ENCODE assay signal across 16 cellular contexts in genomic region chr15:91499774-91500383, GRCh38.
DNase-seq lines count a peak whose midpoint lies in the region; ATAC-seq, FAIRE-seq and TF ChIP-seq lines count a peak whose summit lies in the region.
"Had no signal": no experiment of that assay in that cellular context is flagged by ENCODE, and none has a peak within 500 bp of the region (broad histone marks: within the 10 kb centered on the region; RNA-seq: fewer than 3 reads in every experiment).

No MANE protein-coding gene starts in this region.

- no peaks in the 10 kb centered on the region for H3K9me3 ChIP-seq in KOPT-K1 (ENCODE audit: insufficient read depth, low read length, poor library complexity, severe bottlenecking)
- H3K9me3 ChIP-seq in endodermal cell (ENCODE audit: control insufficient read depth, low read length): no peaks in the 10 kb centered on the region
- H3K9me3 ChIP-seq in trophoblast cell (ENCODE audit: insufficient read depth, low read depth, low read length): no peaks in the 10 kb centered on the region
- no peaks in the 10 kb centered on the region for H3K9me3 ChIP-seq in small intestine (ENCODE audit: control insufficient read depth, low read depth)

- peak overlapping the region; percentile 43 for H4K12ac ChIP-seq in trophoblast cell (ENCODE audit: low read depth, low read length)

- H3K27ac ChIP-seq in GM23338 (ENCODE audit: low read depth): peak overlapping the region; percentile 78
- H3K27ac ChIP-seq in KOPT-K1 (ENCODE audit: low read depth, low read length, poor library complexity, severe bottlenecking): peak overlapping the region; percentile 19
- no peak overlapping the region for H3K27ac ChIP-seq in endodermal cell (ENCODE audit: low read depth, low read length)
- no peak overlapping the region for H3K27ac ChIP-seq in trophoblast cell (ENCODE audit: low read depth, low read length)
- H3K27ac ChIP-seq in small intestine (ENCODE audit: low read depth in 1 of 2, low read length in 1 of 2): no peak overlapping the region
- H3K27ac ChIP-seq: HL-60 had no signal

- H3K4me3 ChIP-seq in GM23338 (0 out of 2 replicates have a peak overlapping the region, but pooled peaks have one; percentile 17), endodermal cell (ENCODE audit: low read length) (no peak overlapping the region), trophoblast cell (ENCODE audit: low read depth, low read length) (no peak overlapping the region), small intestine (ENCODE audit: low read depth in 1 of 2, low read length in 2 of 2) (no peak overlapping the region)
- H3K4me3 ChIP-seq: GM12878 had no signal

- H3K9ac ChIP-seq in endodermal cell (ENCODE audit: extremely low read depth, low read length, poor library complexity, severe bottlenecking) (no peak overlapping the region), trophoblast cell (ENCODE audit: low read length) (no peak overlapping the region)

- peaks cover 2% of the 10 kb centered on the region for H3K27me3 Mint-ChIP-seq in GM23338 (ENCODE audit: insufficient read depth, low read depth, poor library complexity)
- H3K27me3 Mint-ChIP-seq in endodermal cell (ENCODE audit: insufficient read depth): no peaks in the 10 kb centered on the region
- H3K27me3 Mint-ChIP-seq: CD4-positive, alpha-beta T cell had no signal

- H4K8ac ChIP-seq in trophoblast cell (ENCODE audit: low read depth, low read length): no peak overlapping the region

- H2AFZ ChIP-seq in GM23338 (peak overlapping the region; percentile 39; the same call in 1 of the 2 replicates), trophoblast cell (ENCODE audit: insufficient read depth, low read length, poor library complexity) (no peak overlapping the region)

- H2AK5ac ChIP-seq in trophoblast cell (ENCODE audit: low read length): no peak overlapping the region

- TF ChIP-seq CTCF in GM23338 (conservative IDR thresholded peaks at IDR 0.05; ENCODE audit: low read depth in 2 of 2) (no peak), endodermal cell (conservative IDR thresholded peaks at IDR 0.05) (no peak)

- no peak overlapping the region for H2BK12ac ChIP-seq in trophoblast cell (ENCODE audit: low read length)

- no peak overlapping the region for H4K91ac ChIP-seq in trophoblast cell (ENCODE audit: low read depth, low read length)

- no peaks in the 10 kb centered on the region for H3K27me3 ChIP-seq in GM23338 (ENCODE audit: insufficient read depth)
- H3K27me3 ChIP-seq in endodermal cell (ENCODE audit: control insufficient read depth, insufficient read depth, low read length, poor library complexity, severe bottlenecking): no peaks in the 10 kb centered on the region
- no peaks in the 10 kb centered on the region for H3K27me3 ChIP-seq in trophoblast cell (ENCODE audit: insufficient read depth, low read length)
- H3K27me3 ChIP-seq in small intestine (ENCODE audit: control insufficient read depth in 2 of 2, insufficient read depth in 2 of 2, low read length in 2 of 2): no peaks in the 10 kb centered on the region

- H3K9me3 Mint-ChIP-seq in GM23338 (peaks cover 9% of the 10 kb centered on the region; the same call in 2 of the 3 replicates), endodermal cell (peaks cover 20% of the 10 kb centered on the region)
- H3K9me3 Mint-ChIP-seq: CD4-positive, alpha-beta T cell had no signal

- H3K4me1 Mint-ChIP-seq in GM23338 (peaks cover 13% of the 10 kb centered on the region), endodermal cell (peaks cover 27% of the 10 kb centered on the region)

- H3K27ac Mint-ChIP-seq in GM23338: peak overlapping the region; percentile 80; the same call in 1 of the 2 replicates
- H3K27ac Mint-ChIP-seq in endodermal cell: peak overlapping the region; percentile 83
- H3K27ac Mint-ChIP-seq: CD4-positive, alpha-beta T cell had no signal

- H3K9me2 ChIP-seq in GM23338 (ENCODE audit: insufficient read depth): no peaks in the 10 kb centered on the region

- H3K18ac ChIP-seq in trophoblast cell (ENCODE audit: low read length): no peak overlapping the region

- no peaks in the 10 kb centered on the region for H3K36me3 ChIP-seq in GM23338 (ENCODE audit: insufficient read depth)
- no peaks in the 10 kb centered on the region for H3K36me3 ChIP-seq in KOPT-K1 (ENCODE audit: insufficient read depth, low read length)
- H3K36me3 ChIP-seq in endodermal cell (ENCODE audit: control insufficient read depth, insufficient read depth, low read length): no peaks in the 10 kb centered on the region
- H3K36me3 ChIP-seq in trophoblast cell (ENCODE audit: control insufficient read depth in 1 of 2, insufficient read depth in 2 of 2, low read length in 2 of 2): no peaks in the 10 kb centered on the region
- H3K36me3 ChIP-seq in small intestine (ENCODE audit: control insufficient read depth in 2 of 2, insufficient read depth in 2 of 2, low read length in 2 of 2): no peaks in the 10 kb centered on the region

- no peaks in the 10 kb centered on the region for H3K79me2 ChIP-seq in GM23338 (replicated peaks; ENCODE audit: insufficient read depth)
- H3K79me2 ChIP-seq in trophoblast cell (ENCODE audit: control insufficient read depth, insufficient read depth, low read length, poor library complexity): no peaks in the 10 kb centered on the region

- H2BK120ac ChIP-seq in trophoblast cell (ENCODE audit: insufficient read depth, low read length, poor library complexity): no peak overlapping the region

- no peaks in the 10 kb centered on the region for H3K79me1 ChIP-seq in trophoblast cell (ENCODE audit: low read length)

- no peak for FAIRE-seq in small intestine (lab: Jason Lieb, UNC)
- FAIRE-seq: GM12878 had no signal

- H3K4me1 ChIP-seq in GM23338 (ENCODE audit: insufficient read depth) (peaks cover 15% of the 10 kb centered on the region), endodermal cell (ENCODE audit: control insufficient read depth, insufficient read depth, low read length) (peaks cover 2% of the 10 kb centered on the region), trophoblast cell (ENCODE audit: control insufficient read depth in 1 of 2, insufficient read depth in 2 of 2, low read length in 2 of 2) (no peaks in the 10 kb centered on the region), small intestine (ENCODE audit: control insufficient read depth in 2 of 2, insufficient read depth in 1 of 2, low read depth in 1 of 2, low read length in 1 of 2) (peaks cover 0 to 2% of the 10 kb centered on the region in 2 donors)

- H3F3A ChIP-seq in GM23338 (replicated peaks; ENCODE audit: low read depth): no peaks in the 10 kb centered on the region

- 71 to 76% methylated on average over 3 to 5 of the region's 5 CpGs for WGBS in endodermal cell (ENCODE audit: insufficient coverage in 1 of 2, insufficient read length in 1 of 2), 2 experiments
- no CpG with 5 or more reads among the region's 5 CpGs for WGBS in trophoblast cell (ENCODE audit: extremely low coverage, insufficient coverage, insufficient read length)
- 81 to 87% (median 84%) methylated on average over 5 of the region's 5 CpGs for WGBS in small intestine, 3 donors

- ATAC-seq in GM23338: peak; percentile 92
- no peak for ATAC-seq in GM18505 (IDR thresholded peaks at IDR 0.05; ENCODE audit: unreplicated experiment)
- ATAC-seq: GM12878 had no signal

- H2BK5ac ChIP-seq in trophoblast cell (ENCODE audit: low read depth, low read length, poor library complexity): no peak overlapping the region

- H3K4me3 Mint-ChIP-seq in GM23338: 0 out of 3 replicates have a peak overlapping the region, but pooled peaks have one; percentile 24
- peak overlapping the region; percentile 20 for H3K4me3 Mint-ChIP-seq in endodermal cell
- H3K4me3 Mint-ChIP-seq: CD4-positive, alpha-beta T cell had no signal

- H3K4me2 ChIP-seq in GM23338 (peak overlapping the region; percentile 39), trophoblast cell (ENCODE audit: low read length) (no peak overlapping the region)

- H4K20me1 ChIP-seq in GM23338 (replicated peaks; ENCODE audit: insufficient read depth): no peaks in the 10 kb centered on the region

- no peak overlapping the region for H3K23ac ChIP-seq in trophoblast cell (ENCODE audit: low read length)

- DNase-seq in GM23338 (ENCODE audit: low spot score) (peak; percentile 57), endodermal cell (peak; percentile 52), trophoblast cell (no peak), NCI-H2081 treated with DMSO at 0.1 percent for 48 hours (lab: John Stamatoyannopoulos, UW) (no peak), small intestine (no peak)
- DNase-seq: 8988T; ACHN; C1 segment of cervical spinal cord; CD4-positive, alpha-beta T cell; DMS79; IMR-90; KG1 had no signal

- H3K14ac ChIP-seq in trophoblast cell (ENCODE audit: low read length): no peak overlapping the region

- TF ChIP-seq POLR2A in GM18505 (IDR thresholded peaks at IDR 0.05; ENCODE audit: borderline replicate concordance, extremely low read depth, insufficient read depth, insufficient read length): no peak

- H3K36me3 Mint-ChIP-seq in GM23338 (ENCODE audit: low read depth) (peaks cover 6% of the 10 kb centered on the region; the same call in 2 of the 3 replicates), endodermal cell (ENCODE audit: low read depth) (no peaks in the 10 kb centered on the region)

- H3K4ac ChIP-seq in trophoblast cell (ENCODE audit: low read depth, low read length): no peak overlapping the region

Comparison
In these comparisons a context has a peak if more than half of its experiments do, and no peak if none do; other contexts are left out.
1. DNase-seq: peak in GM23338 (single experiment) and endodermal cell (single experiment); none in trophoblast cell (0 of 2), NCI-H2081 treated with DMSO at 0.1 percent for 48 hours (single experiment) and small intestine (single experiment).
2. H3K27ac ChIP-seq: peak in GM23338 (single experiment) and KOPT-K1 (single experiment); none in endodermal cell (single experiment), trophoblast cell (single experiment) and small intestine (0 of 2).